ENCODE assay signal across 27 cellular contexts in the genomic region with DNA sequence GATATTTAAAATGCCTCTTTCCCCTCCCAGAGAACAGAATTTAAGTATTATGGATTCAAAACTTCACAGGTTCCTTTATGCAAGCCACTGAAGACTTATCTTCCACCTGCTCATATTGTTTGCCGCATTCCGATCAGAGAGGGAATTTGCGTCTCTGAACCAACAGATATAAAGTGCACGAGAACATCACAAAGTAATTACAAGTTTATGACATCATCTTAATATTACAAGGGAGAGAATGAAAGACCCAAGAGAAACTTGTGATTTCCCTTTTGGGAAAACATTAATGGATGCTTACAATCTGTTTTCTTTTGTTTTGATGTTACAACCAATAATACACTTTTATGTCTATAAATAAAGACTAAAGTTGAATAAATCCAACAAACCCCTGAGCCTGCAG.
"Had no signal": no experiment of that assay in that cellular context is flagged by ENCODE, and none has a peak within 500 bp of the region (broad histone marks: within the 10 kb centered on the region; RNA-seq: fewer than 3 reads in every experiment).

No MANE protein-coding gene starts in this region.

- DNase-seq: colonic mucosa; cortex of kidney; dermis blood vessel endothelial cell; dorsolateral prefrontal cortex; effector CD4-positive, alpha-beta T cell; effector CD8-positive, alpha-beta T cell; effector memory CD4-positive, alpha-beta T cell; endodermal cell; erythroblast; esophagus squamous epithelium; foreskin fibroblast; foreskin keratinocyte; foreskin melanocyte; gastrocnemius medialis; glutamatergic neuron; head of caudate nucleus; heart left ventricle; heart right ventricle had no signal

- H3K9me3 ChIP-seq: colonic mucosa, esophagus muscularis mucosa, esophagus squamous epithelium, gastrocnemius medialis, gastroesophageal sphincter, heart left ventricle, heart right ventricle had no signal

- H3K27me3 Mint-ChIP-seq: dendritic cell treated with granulocyte-macrophage colony-stimulating factor and Interleukin-4, amounts not matched to agents 40 ng/mL and 50 ng/mL, for 4 days had no signal

- H3K4me3 ChIP-seq: colonic mucosa, coronary artery, dorsolateral prefrontal cortex, esophagus muscularis mucosa, esophagus squamous epithelium, gastrocnemius medialis, gastroesophageal sphincter, heart left ventricle, heart right ventricle had no signal

- H3K27me3 ChIP-seq: colonic mucosa, esophagus muscularis mucosa, foreskin keratinocyte, heart left ventricle had no signal

- H3K27ac Mint-ChIP-seq: dendritic cell treated with granulocyte-macrophage colony-stimulating factor and Interleukin-4, amounts not matched to agents 40 ng/mL and 50 ng/mL, for 4 days; endodermal cell had no signal

- H3K4me1 ChIP-seq: colonic mucosa, esophagus muscularis mucosa, esophagus squamous epithelium, foreskin keratinocyte, gastrocnemius medialis, gastroesophageal sphincter, heart left ventricle, heart right ventricle had no signal

- H3K9me3 Mint-ChIP-seq: endodermal cell had no signal

- H3K27ac ChIP-seq: colonic mucosa, coronary artery, dorsolateral prefrontal cortex, epithelial cell of prostate, esophagus muscularis mucosa, esophagus squamous epithelium, foreskin keratinocyte, gastrocnemius medialis, gastroesophageal sphincter, heart left ventricle, heart right ventricle had no signal

- ATAC-seq: esophagus mucosa, foreskin keratinocyte, gastrocnemius medialis, gastroesophageal sphincter, heart left ventricle, heart right ventricle had no signal

- H3K36me3 ChIP-seq: colonic mucosa, esophagus muscularis mucosa, esophagus squamous epithelium, gastrocnemius medialis, gastroesophageal sphincter, heart left ventricle, heart right ventricle had no signal

- H3K4me3 Mint-ChIP-seq: dendritic cell treated with granulocyte-macrophage colony-stimulating factor and Interleukin-4, amounts not matched to agents 40 ng/mL and 50 ng/mL, for 4 days; endodermal cell had no signal

- FAIRE-seq: colon, endothelial cell of umbilical vein, frontal cortex had no signal
